ENCODE assay signal across 1 cellular context in genomic region chr1:6127587-6128163, GRCh38.
TF ChIP-seq lines count a peak whose summit lies in the region.

No MANE protein-coding gene starts in this region.

TF ChIP-seq in IMR-90, 13 proteins besides CTCF, POLR2A, EP300 and RAD21 (continued from another document):
- TF ChIP-seq ELK1 (IDR thresholded peaks at IDR 0.05; ENCODE audit: borderline replicate concordance, low read depth, low read length) (no peak), RFX5 (IDR thresholded peaks at IDR 0.05; ENCODE audit: low read depth, low read length) (no peak), USF2 (IDR thresholded peaks at IDR 0.05; ENCODE audit: low read depth, low read length) (no peak; the same call in 1 of the 2 replicates)
TF ChIP-seq in IMR-90: peak in this region for 0.
